8 cellular contexts compared by ENCODE assay signal in the genomic region with DNA sequence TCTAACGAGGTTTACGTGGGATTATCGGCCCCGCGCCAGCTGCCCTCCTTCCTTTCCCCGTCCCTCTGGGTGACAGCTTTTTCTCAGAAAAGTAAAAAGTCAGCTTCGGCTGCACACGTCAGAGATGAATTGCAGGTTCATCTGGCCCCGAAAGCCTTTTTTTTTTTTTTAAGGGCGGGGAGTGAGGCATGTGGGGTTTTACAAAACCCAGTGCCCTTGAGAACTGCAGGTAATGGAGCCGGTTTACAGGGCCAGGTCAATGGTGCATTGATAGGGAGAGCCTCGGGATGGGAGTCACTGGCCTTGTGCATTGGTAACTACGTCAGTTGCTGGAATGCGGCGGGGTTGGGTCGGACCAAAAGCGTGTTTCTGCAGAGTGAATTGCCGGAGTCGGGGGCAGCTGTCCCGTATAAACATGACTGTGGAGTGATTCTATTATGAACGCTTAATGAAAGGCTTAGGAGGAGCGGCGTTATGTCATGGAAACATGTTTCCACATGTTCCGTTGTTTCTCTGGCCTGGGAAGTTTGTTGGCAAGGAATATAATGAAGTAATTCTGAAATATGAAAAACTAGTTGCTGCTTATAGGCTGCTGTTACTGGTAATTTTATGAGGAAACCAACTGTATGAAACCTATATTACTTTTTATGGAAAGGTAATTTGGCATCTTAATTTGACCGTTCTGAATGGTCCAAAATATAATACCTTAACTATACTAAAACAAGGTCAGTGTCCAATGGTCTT.
DNase-seq lines count a peak whose midpoint lies in the region; ATAC-seq and TF ChIP-seq lines count a peak whose summit lies in the region.

No MANE protein-coding gene starts in this region.

- peak overlapping the region; percentile 34 for H3K27ac Mint-ChIP-seq in dendritic cell treated with granulocyte-macrophage colony-stimulating factor and Interleukin-4, amounts not matched to agents 40 ng/mL and 50 ng/mL, for 4 days
- peak overlapping the region; percentile 84 for H3K27ac Mint-ChIP-seq in stimulated activated memory B cell treated with anti-CD40 and anti-IgM and Interleukin-4, amounts not matched to agents 10 μg/mL and 1 μg/mL and 100 μg/mL, for 72 hours

- peak; percentile 67 for DNase-seq in AG08396 (ENCODE audit: low spot score)
- peak; percentile 52 for DNase-seq in GM10248 (ENCODE audit: extremely low spot score)
- peak; percentile 89 for DNase-seq in RKO (ENCODE audit: low spot score)
- DNase-seq in left kidney (ENCODE audit: low read depth, low spot score), result peak; percentile 76
- DNase-seq in UCSD-AML1 (lab: John Stamatoyannopoulos, UW; ENCODE audit: unreplicated experiment), result no peak

- no peak for TF ChIP-seq CTCF in GM10248 (IDR thresholded peaks at IDR 0.05; ENCODE audit: control extremely low read depth, extremely low read depth, low read depth, missing control alignments)

- H3K4me3 Mint-ChIP-seq in dendritic cell treated with granulocyte-macrophage colony-stimulating factor and Interleukin-4, amounts not matched to agents 40 ng/mL and 50 ng/mL, for 4 days, result peak overlapping the region; percentile 82
- H3K4me3 Mint-ChIP-seq in stimulated activated memory B cell treated with anti-CD40 and anti-IgM and Interleukin-4, amounts not matched to agents 10 μg/mL and 1 μg/mL and 100 μg/mL, for 72 hours, result peak overlapping the region; percentile 84

- CTCF ChIA-PET in GM10248 (lab: Yijun Ruan, JAX), result interaction anchor here (1.1 to 2.2 kb wide), 2 partner anchors 22 to 106 kb away, joined by 3 to 6 read pairs; no protein-coding TSS in a partner anchor

- peaks cover 31% of the 10 kb centered on the region for H3K4me1 Mint-ChIP-seq in dendritic cell treated with granulocyte-macrophage colony-stimulating factor and Interleukin-4, amounts not matched to agents 40 ng/mL and 50 ng/mL, for 4 days (ENCODE audit: low read depth)
- H3K4me1 Mint-ChIP-seq in stimulated activated memory B cell treated with anti-CD40 and anti-IgM and Interleukin-4, amounts not matched to agents 10 μg/mL and 1 μg/mL and 100 μg/mL, for 72 hours, result peaks cover 21% of the 10 kb centered on the region

- H3K9me3 Mint-ChIP-seq in dendritic cell treated with granulocyte-macrophage colony-stimulating factor and Interleukin-4, amounts not matched to agents 40 ng/mL and 50 ng/mL, for 4 days, result no peaks in the 10 kb centered on the region
- peaks cover 6% of the 10 kb centered on the region for H3K9me3 Mint-ChIP-seq in stimulated activated memory B cell treated with anti-CD40 and anti-IgM and Interleukin-4, amounts not matched to agents 10 μg/mL and 1 μg/mL and 100 μg/mL, for 72 hours

- POLR2A ChIA-PET in GM10248 (lab: Yijun Ruan, JAX), result no interaction called here

- ATAC-seq in HG03354 (IDR thresholded peaks at IDR 0.05; ENCODE audit: poor library complexity, severe bottlenecking, unreplicated experiment), result peak; percentile 29
- ATAC-seq in stimulated activated memory B cell treated with anti-CD40 and anti-IgM and Interleukin-4, amounts not matched to agents 10 μg/mL and 1 μg/mL and 100 μg/mL, for 72 hours, result peak; percentile 44

- H3K27me3 Mint-ChIP-seq in dendritic cell treated with granulocyte-macrophage colony-stimulating factor and Interleukin-4, amounts not matched to agents 40 ng/mL and 50 ng/mL, for 4 days, result peaks cover 40% of the 10 kb centered on the region
- H3K27me3 Mint-ChIP-seq in stimulated activated memory B cell treated with anti-CD40 and anti-IgM and Interleukin-4, amounts not matched to agents 10 μg/mL and 1 μg/mL and 100 μg/mL, for 72 hours, result peaks cover 41% of the 10 kb centered on the region

- intact Hi-C loops in dendritic cell treated with granulocyte-macrophage colony-stimulating factor and Interleukin-4, amounts not matched to agents 40 ng/mL and 50 ng/mL, for 4 days (cut with micrococcal nuclease), result loop anchor here (2.0 to 10.0 kb wide), 4 partner anchors 98 to 184 kb away; a partner anchor contains a TSS

- H3K36me3 Mint-ChIP-seq in dendritic cell treated with granulocyte-macrophage colony-stimulating factor and Interleukin-4, amounts not matched to agents 40 ng/mL and 50 ng/mL, for 4 days (ENCODE audit: low read depth), result peaks cover 7% of the 10 kb centered on the region
- no peaks in the 10 kb centered on the region for H3K36me3 Mint-ChIP-seq in stimulated activated memory B cell treated with anti-CD40 and anti-IgM and Interleukin-4, amounts not matched to agents 10 μg/mL and 1 μg/mL and 100 μg/mL, for 72 hours
